Comparison of ENCODE assay signal across 12 cellular contexts in the genomic region with DNA sequence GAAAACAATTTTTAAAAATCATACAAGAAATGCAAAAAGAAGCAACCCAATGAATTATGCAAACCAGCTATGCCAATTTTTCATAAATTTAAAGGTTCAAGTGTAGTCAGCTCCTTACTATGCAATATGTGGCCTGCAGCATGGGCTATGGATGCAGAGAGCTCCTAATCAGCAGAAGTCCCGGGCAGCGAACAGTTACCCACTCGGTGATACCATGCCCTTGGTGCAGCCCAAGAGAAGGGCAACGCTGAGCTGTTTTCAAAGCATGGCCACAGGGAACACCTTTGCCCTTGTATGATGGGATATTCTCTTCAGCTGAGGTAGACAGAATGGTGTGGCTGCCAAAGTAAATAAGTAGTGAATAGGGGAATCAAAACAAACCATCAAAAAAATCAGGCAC. TPM values are rescaled to one million over a fixed set of nuclear protein-coding genes. Genes with fewer than 3 reads are reported as not detected.
DNase-seq lines count a peak whose midpoint lies in the region; ATAC-seq, FAIRE-seq and TF ChIP-seq lines count a peak whose summit lies in the region.
"Had no signal": no experiment of that assay in that cellular context is flagged by ENCODE, and none has a peak within 500 bp of the region (broad histone marks: within the 10 kb centered on the region; RNA-seq: fewer than 3 reads in every experiment).

No MANE protein-coding gene starts in this region.

- FAIRE-seq in GM12891 (lab: Jason Lieb, UNC), result peak; percentile 60

- ATAC-seq in GM19035 (IDR thresholded peaks at IDR 0.05; ENCODE audit: unreplicated experiment) (peak; percentile 3), left cardiac atrium (peak; percentile 55 to 59)

- DNase-seq in GM12891 (ENCODE audit: insufficient read length, low spot score), result no peak
- DNase-seq in NCI-H69 (lab: John Stamatoyannopoulos, UW), result peak; percentile 11
- DNase-seq in left cardiac atrium, result peak; percentile 26
- no peak for DNase-seq in NCI-H2107 (lab: John Stamatoyannopoulos, UW)
- no peak for DNase-seq in NCI-H187 (lab: John Stamatoyannopoulos, UW)
- no peak for DNase-seq in NCI-H1092 treated with DMSO at 0.1 percent for 48 hours (lab: John Stamatoyannopoulos, UW)
- DNase-seq: GF-D8, GM23248, HCEC 1CT, NCI-H774, SIG-M5 had no signal

- TF ChIP-seq POLR2A in GM12891 (IDR thresholded peaks at IDR 0.05; ENCODE audit: low read depth, low read length), result no peak

- intact Hi-C loops in left cardiac atrium (cut with DNase I), result no loop called here

TF ChIP-seq in GM12891, 5 proteins besides CTCF, POLR2A, EP300 and RAD21:
- TF ChIP-seq PAX5 (IDR thresholded peaks at IDR 0.05; ENCODE audit: insufficient read depth, low read length, severe bottlenecking) (no peak), TAF1 (IDR thresholded peaks at IDR 0.05; ENCODE audit: low read depth, low read length) (no peak), POU2F2 (IDR thresholded peaks at IDR 0.05; ENCODE audit: low read depth, low read length) (no peak), SPI1 (IDR thresholded peaks at IDR 0.05; ENCODE audit: low read depth, low read length) (no peak), POLR2AphosphoS5 (IDR thresholded peaks at IDR 0.05; ENCODE audit: low read depth, low read length) (no peak)

RNA-seq across cellular contexts. Expression of gene ARL5A, which starts 17.3 kb away (rescaled TPM):
- 25.9 TPM for polyA plus RNA-seq in GM12891 (2012; ENCODE audit: low read depth, missing spikeins)
- total RNA-seq in left cardiac atrium, result 10 to 100 TPM; 64.4 to 82.9 TPM

Comparison
In these comparisons a context has a peak if more than half of its experiments do, and no peak if none do; other contexts are left out.
1. DNase-seq: peak in NCI-H69 (single experiment) and left cardiac atrium (single experiment); none in GM12891 (single experiment), NCI-H2107 (single experiment), NCI-H187 (0 of 2) and NCI-H1092 treated with DMSO at 0.1 percent for 48 hours (single experiment).